ENCODE assay signal across 15 cellular contexts in the genomic region with DNA sequence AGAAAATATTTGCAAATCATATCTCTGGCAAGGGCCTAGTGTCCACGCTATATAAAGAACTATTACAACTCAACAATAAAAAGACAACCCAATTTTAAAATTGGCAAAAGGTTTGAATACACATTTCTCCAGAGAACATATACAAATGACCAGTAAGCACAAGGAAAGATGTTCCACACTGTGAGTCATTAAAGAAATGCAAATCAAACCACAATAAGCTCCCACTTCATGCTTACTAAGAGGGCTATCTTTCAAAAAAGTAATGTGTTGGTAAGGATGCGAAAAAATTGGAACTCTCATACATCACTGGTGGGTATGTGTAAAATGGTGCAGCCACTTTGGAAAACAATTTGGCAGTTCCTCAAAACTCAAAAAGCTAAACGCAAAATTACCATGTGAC.
"Had no signal": no experiment of that assay in that cellular context is flagged by ENCODE, and none has a peak within 500 bp of the region (broad histone marks: within the 10 kb centered on the region; RNA-seq: fewer than 3 reads in every experiment).

No MANE protein-coding gene starts in this region.

- H3K27ac ChIP-seq: heart left ventricle had no signal

- ATAC-seq: effector memory CD8-positive, alpha-beta T cell; heart left ventricle; left lobe of liver; natural killer cell treated with Interleukin-12 subunit alpha and Interleukin-12 subunit beta and Interleukin-15 and Interleukin-18, amount 100 ng/mL, for 72 hours; right cardiac atrium; stimulated activated effector memory CD8-positive, alpha-beta T cell treated with anti-CD3 and anti-CD28 coated beads, Interleukin-12 subunit alpha, Interleukin-12 subunit beta, amount 100 ng/mL, for 72 hours had no signal

- H3K4me3 ChIP-seq: heart left ventricle, smooth muscle cell had no signal

- H3K36me3 ChIP-seq: heart left ventricle had no signal

- DNase-seq: activated CD4-positive, alpha-beta memory T cell treated with anti-CD3 and anti-CD28 coated beads for 36 hours; activated CD4-positive, CD25-positive, alpha-beta regulatory T cell treated with anti-CD3 and anti-CD28 coated beads, Interleukin-2, amount 50 U/mL, for 72 hours; activated gamma-delta T cell; activated T-cell treated with anti-CD3 and anti-CD28 coated beads, Interleukin-2, amount 50 U/mL, for 48 hours; anterior cingulate cortex; effector memory CD8-positive, alpha-beta T cell; heart left ventricle; islet precursor cell; nucleus accumbens; right cardiac atrium; trophoblast cell had no signal

- H3K27me3 ChIP-seq: heart left ventricle had no signal
